Comparison of ENCODE assay signal across 4 cellular contexts in the genomic region with DNA sequence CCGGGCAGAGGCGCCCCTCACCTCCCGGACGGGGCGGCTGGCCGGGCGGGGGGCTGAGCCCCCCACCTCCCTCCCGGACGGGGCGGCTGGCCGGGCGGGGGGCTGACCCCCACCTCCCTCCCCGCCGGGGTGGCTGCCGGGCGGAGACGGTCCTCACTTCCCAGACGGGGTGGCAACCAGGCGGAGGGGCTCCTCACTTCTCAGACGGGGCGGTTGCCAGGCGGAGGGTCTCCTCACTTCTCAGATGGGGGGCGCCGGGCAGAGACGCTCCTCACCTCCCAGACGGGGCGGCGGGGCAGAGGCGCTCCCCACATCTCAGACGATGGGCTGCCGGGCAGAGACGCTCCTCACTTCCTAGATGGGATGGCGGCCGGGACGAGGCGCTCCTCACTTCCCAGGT. TPM values are rescaled to one million over a fixed set of nuclear protein-coding genes. Genes with fewer than 3 reads are reported as not detected.
"Had no signal": no experiment of that assay in that cellular context is flagged by ENCODE, and none has a peak within 500 bp of the region (broad histone marks: within the 10 kb centered on the region; RNA-seq: fewer than 3 reads in every experiment).

No MANE protein-coding gene starts in this region.

RNA-seq across cellular contexts. Expression of a gene that starts 59.0 kb away (rescaled TPM):
- total RNA-seq: Right ventricle myocardium inferior, Right ventricle myocardium superior, RPMI7951, SK-MEL-5 had no signal
